Comparison of ENCODE assay signal across 13 cellular contexts in the genomic region with DNA sequence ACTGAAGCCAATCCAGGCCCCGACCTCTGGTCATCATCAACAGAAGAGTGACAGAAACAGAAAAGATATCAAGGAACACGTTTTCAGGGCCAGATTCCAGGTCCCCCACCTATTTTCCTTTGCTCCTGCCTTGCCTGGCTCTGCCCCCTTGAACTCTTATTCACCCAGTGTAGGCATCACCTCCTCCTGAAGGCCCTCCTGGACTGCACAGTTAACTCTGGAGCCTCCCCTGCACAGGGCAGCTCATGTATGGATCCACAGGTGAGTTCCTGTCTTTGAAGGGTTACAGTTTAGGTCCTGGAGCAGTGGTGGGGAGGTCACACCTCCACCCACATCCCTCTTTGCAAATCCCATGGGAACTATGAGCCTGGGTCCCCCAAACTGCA. TPM values are rescaled to one million over a fixed set of nuclear protein-coding genes. Genes with fewer than 3 reads are reported as not detected.
DNase-seq lines count a peak whose midpoint lies in the region; TF ChIP-seq lines count a peak whose summit lies in the region.
"Had no signal": no experiment of that assay in that cellular context is flagged by ENCODE, and none has a peak within 500 bp of the region (broad histone marks: within the 10 kb centered on the region; RNA-seq: fewer than 3 reads in every experiment).

No MANE protein-coding gene starts in this region.

- H3K27ac Mint-ChIP-seq in neural crest cell (ENCODE audit: unreplicated experiment): no peak overlapping the region
- H3K27ac Mint-ChIP-seq: CD8-positive, alpha-beta memory T cell; IgD-negative memory B cell had no signal

- TF ChIP-seq RAD21 in SK-N-SH (IDR thresholded peaks at IDR 0.05; ENCODE audit: low read length): no peak

- H3K4me3 ChIP-seq in SK-N-SH (ENCODE audit: low read depth in 2 of 2, low read length in 1 of 2) (no peak overlapping the region), dorsolateral prefrontal cortex (no peak overlapping the region)
- H3K4me3 ChIP-seq: GM23248 had no signal

- H3K4me2 ChIP-seq in SK-N-SH: no peak overlapping the region

- H3K79me2 ChIP-seq in SK-N-SH (ENCODE audit: insufficient read depth): no peaks in the 10 kb centered on the region; the same call in 1 of the 2 replicates

- no peaks in the 10 kb centered on the region for H3K36me3 Mint-ChIP-seq in neural crest cell (ENCODE audit: low read depth)

- H3K4me3 Mint-ChIP-seq in neural crest cell: peak overlapping the region; percentile 38
- H3K4me3 Mint-ChIP-seq: CD8-positive, alpha-beta memory T cell; IgD-negative memory B cell had no signal

- no peaks in the 10 kb centered on the region for H3K9me3 ChIP-seq in SK-N-SH
- H3K9me3 ChIP-seq: Caco-2 had no signal

- DNase-seq in SK-N-SH (peak; percentile 20), dorsolateral prefrontal cortex (no peak), neural crest cell (ENCODE audit: low read depth, low spot score) (no peak), NOMO-1 treated with dmso at 0.1 percent for 144 hours (lab: John Stamatoyannopoulos, UW; ENCODE audit: unreplicated experiment) (no peak), NCI-H345 (lab: John Stamatoyannopoulos, UW) (no peak), SW 1271 (lab: John Stamatoyannopoulos, UW) (no peak)
- no peak for DNase-seq in activated CD4-positive, CD25-positive, alpha-beta regulatory T cell treated with anti-CD3 and anti-CD28 coated beads, Interleukin-2, amount 50 U/mL, for 72 hours
- DNase-seq: Caco-2; CD8-positive, alpha-beta memory T cell; DND-41; GDM1; GM23248 had no signal

- no peaks in the 10 kb centered on the region for H3K9me2 ChIP-seq in SK-N-SH

- peaks cover 22% of the 10 kb centered on the region for H3F3A ChIP-seq in SK-N-SH (replicated peaks; ENCODE audit: insufficient read depth)

- H3K27me3 ChIP-seq in SK-N-SH (ENCODE audit: insufficient read depth) (no peaks in the 10 kb centered on the region), dorsolateral prefrontal cortex (no peaks in the 10 kb centered on the region)

- POLR2A ChIA-PET in SK-N-SH (lab: Yijun Ruan, JAX): no interaction called here

- H3K4me1 Mint-ChIP-seq in neural crest cell: peaks cover 12% of the 10 kb centered on the region

- peaks cover 8 to 16% of the 10 kb centered on the region in 2 experiments; a peak in 3 of 4 replicates for H3K4me1 ChIP-seq in SK-N-SH (ENCODE audit: control insufficient read depth in 1 of 2, insufficient read depth in 2 of 2, low read depth in 1 of 2, low read length in 1 of 2)

- peaks cover 4% of the 10 kb centered on the region for H3K27me3 Mint-ChIP-seq in neural crest cell (ENCODE audit: low read depth)

- CTCF ChIA-PET in SK-N-SH (lab: Yijun Ruan, JAX): no interaction called here

- H2AFZ ChIP-seq in SK-N-SH (ENCODE audit: low read depth): no peak overlapping the region
- H2AFZ ChIP-seq: GM23248 had no signal

- no peak for TF ChIP-seq EP300 in SK-N-SH (IDR thresholded peaks at IDR 0.05; ENCODE audit: borderline replicate concordance in 1 of 2, low read depth in 1 of 2, low read length in 1 of 2)

- H3K36me3 ChIP-seq in SK-N-SH (replicated peaks in 1 of 2; ENCODE audit: control insufficient read depth in 1 of 2, insufficient read depth in 2 of 2, low read length in 1 of 2): no peaks in the 10 kb centered on the region

- TF ChIP-seq CTCF in SK-N-SH (IDR thresholded peaks at IDR 0.05): no peak
- TF ChIP-seq CTCF in dorsolateral prefrontal cortex (IDR thresholded peaks at IDR 0.05 in 54 of 56, conservative IDR thresholded peaks at IDR 0.05 in 2 of 56; ENCODE audit: low read depth in 1 of 56, partially characterized antibody in 56 of 56): no peak
- TF ChIP-seq CTCF in neural crest cell (conservative IDR thresholded peaks at IDR 0.05): no peak

- intact Hi-C loops in dorsolateral prefrontal cortex (cut with DNase I): no loop called here

- H3K27ac ChIP-seq in SK-N-SH (ENCODE audit: low read depth in 2 of 2, low read length in 1 of 2) (no peak overlapping the region), dorsolateral prefrontal cortex (peak overlapping the region in 31 of 59 donors; percentile 5 to 99 (median 94))
- H3K27ac ChIP-seq: GM23248 had no signal

- H4K20me1 ChIP-seq in SK-N-SH (ENCODE audit: insufficient read depth): no peaks in the 10 kb centered on the region

- H3K9ac ChIP-seq in SK-N-SH: no peak overlapping the region
- H3K9ac ChIP-seq: GM23248 had no signal

- H3K9me3 Mint-ChIP-seq in neural crest cell: no peaks in the 10 kb centered on the region
- H3K9me3 Mint-ChIP-seq: CD8-positive, alpha-beta memory T cell; IgD-negative memory B cell had no signal

- 72% methylated on average over 2 of the region's 2 CpGs for WGBS in SK-N-SH (ENCODE audit: low lambda C conversion rate)

TF ChIP-seq in SK-N-SH, 30 proteins besides CTCF, POLR2A, EP300 and RAD21 (continues in another document):
- TF ChIP-seq, protein P1, sequence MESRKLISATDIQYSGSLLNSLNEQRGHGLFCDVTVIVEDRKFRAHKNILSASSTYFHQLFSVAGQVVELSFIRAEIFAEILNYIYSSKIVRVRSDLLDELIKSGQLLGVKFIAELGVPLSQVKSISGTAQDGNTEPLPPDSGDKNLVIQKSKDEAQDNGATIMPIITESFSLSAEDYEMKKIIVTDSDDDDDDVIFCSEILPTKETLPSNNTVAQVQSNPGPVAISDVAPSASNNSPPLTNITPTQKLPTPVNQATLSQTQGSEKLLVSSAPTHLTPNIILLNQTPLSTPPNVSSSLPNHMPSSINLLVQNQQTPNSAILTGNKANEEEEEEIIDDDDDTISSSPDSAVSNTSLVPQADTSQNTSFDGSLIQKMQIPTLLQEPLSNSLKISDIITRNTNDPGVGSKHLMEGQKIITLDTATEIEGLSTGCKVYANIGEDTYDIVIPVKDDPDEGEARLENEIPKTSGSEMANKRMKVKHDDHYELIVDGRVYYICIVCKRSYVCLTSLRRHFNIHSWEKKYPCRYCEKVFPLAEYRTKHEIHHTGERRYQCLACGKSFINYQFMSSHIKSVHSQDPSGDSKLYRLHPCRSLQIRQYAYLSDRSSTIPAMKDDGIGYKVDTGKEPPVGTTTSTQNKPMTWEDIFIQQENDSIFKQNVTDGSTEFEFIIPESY (IDR thresholded peaks at IDR 0.05; ENCODE audit: borderline replicate concordance, low read depth): no peak
- TF ChIP-seq, protein P2, sequence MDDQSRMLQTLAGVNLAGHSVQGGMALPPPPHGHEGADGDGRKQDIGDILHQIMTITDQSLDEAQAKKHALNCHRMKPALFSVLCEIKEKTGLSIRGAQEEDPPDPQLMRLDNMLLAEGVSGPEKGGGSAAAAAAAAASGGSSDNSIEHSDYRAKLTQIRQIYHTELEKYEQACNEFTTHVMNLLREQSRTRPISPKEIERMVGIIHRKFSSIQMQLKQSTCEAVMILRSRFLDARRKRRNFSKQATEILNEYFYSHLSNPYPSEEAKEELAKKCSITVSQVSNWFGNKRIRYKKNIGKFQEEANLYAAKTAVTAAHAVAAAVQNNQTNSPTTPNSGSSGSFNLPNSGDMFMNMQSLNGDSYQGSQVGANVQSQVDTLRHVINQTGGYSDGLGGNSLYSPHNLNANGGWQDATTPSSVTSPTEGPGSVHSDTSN (IDR thresholded peaks at IDR 0.05): no peak
- TF ChIP-seq FOSL2 (IDR thresholded peaks at IDR 0.05; ENCODE audit: borderline replicate concordance, low read depth): no peak
- TF ChIP-seq, protein P3, sequence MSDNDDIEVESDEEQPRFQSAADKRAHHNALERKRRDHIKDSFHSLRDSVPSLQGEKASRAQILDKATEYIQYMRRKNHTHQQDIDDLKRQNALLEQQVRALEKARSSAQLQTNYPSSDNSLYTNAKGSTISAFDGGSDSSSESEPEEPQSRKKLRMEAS (IDR thresholded peaks at IDR 0.05; ENCODE audit: low read depth): no peak
- no peak for TF ChIP-seq FOXM1 (IDR thresholded peaks at IDR 0.05; ENCODE audit: low read depth)
- TF ChIP-seq NRF1 (IDR thresholded peaks at IDR 0.05; ENCODE audit: low read depth, low read length): no peak
- no peak for TF ChIP-seq YY1 (IDR thresholded peaks at IDR 0.05; ENCODE audit: low read depth)
- TF ChIP-seq TCF12 (IDR thresholded peaks at IDR 0.05): no peak
- TF ChIP-seq NFIC (IDR thresholded peaks at IDR 0.05; ENCODE audit: borderline replicate concordance): no peak
- TF ChIP-seq, protein P4, sequence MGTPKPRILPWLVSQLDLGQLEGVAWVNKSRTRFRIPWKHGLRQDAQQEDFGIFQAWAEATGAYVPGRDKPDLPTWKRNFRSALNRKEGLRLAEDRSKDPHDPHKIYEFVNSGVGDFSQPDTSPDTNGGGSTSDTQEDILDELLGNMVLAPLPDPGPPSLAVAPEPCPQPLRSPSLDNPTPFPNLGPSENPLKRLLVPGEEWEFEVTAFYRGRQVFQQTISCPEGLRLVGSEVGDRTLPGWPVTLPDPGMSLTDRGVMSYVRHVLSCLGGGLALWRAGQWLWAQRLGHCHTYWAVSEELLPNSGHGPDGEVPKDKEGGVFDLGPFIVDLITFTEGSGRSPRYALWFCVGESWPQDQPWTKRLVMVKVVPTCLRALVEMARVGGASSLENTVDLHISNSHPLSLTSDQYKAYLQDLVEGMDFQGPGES (IDR thresholded peaks at IDR 0.05; ENCODE audit: low read depth, low read length): no peak

RNA-seq across cellular contexts. Expression of a gene that starts 5.7 kb away (rescaled TPM):
- 222 and 287 TPM in 2 replicates for polyA plus RNA-seq in SK-N-SH (2012; rRNA removed)
- 108 and 201 TPM in 2 replicates for polyA plus RNA-seq in SK-N-SH (2012; cell fraction: cytosol; rRNA removed)
- 255 and 304 TPM in 2 replicates for polyA plus RNA-seq in SK-N-SH (2012; cell fraction: nucleus; rRNA removed)
- total RNA-seq in dorsolateral prefrontal cortex (100 to 1,000 TPM in 118 of 120 experiments, 10 to 100 TPM in 2; 87.7 to 275 (median 145) TPM), neural crest cell (398 and 416 TPM in 2 replicates)

RNA-seq across cellular contexts. Expression of a gene that starts 56.6 kb away (rescaled TPM):
- polyA plus RNA-seq in SK-N-SH (2012; rRNA removed): 2,583 and 4,707 TPM in 2 replicates
- 3,036 and 4,390 TPM in 2 replicates for polyA plus RNA-seq in SK-N-SH (2012; cell fraction: cytosol; rRNA removed)
- polyA plus RNA-seq in SK-N-SH (2012; cell fraction: nucleus; rRNA removed): 4,302 and 8,336 TPM in 2 replicates
- 1,000 to 10,000 TPM; 1,366 to 3,291 (median 2,449) TPM for total RNA-seq in dorsolateral prefrontal cortex
- total RNA-seq in neural crest cell: 4,381 and 4,551 TPM in 2 replicates

Comparison
In these comparisons a context has a peak if more than half of its experiments do, and no peak if none do; other contexts are left out.
1. H3K27ac ChIP-seq: peak in dorsolateral prefrontal cortex (31 of 59); none in SK-N-SH (0 of 2).